Comparison of ENCODE assay signal across 21 cellular contexts in the genomic region with DNA sequence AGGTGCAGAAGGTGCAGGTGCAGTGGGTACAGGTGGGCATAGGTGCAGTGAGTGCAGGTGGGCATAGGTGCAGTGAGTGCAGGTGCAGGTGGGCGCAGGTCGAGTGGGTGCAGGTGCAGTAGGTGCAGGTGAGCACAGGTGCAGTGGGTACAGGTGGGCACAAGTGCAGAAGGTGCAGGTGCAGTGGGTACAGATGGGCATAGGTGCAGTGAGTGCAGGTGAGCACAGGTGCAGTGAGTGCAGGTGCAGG. TPM values are rescaled to one million over a fixed set of nuclear protein-coding genes. Genes with fewer than 3 reads are reported as not detected.
"Had no signal": no experiment of that assay in that cellular context is flagged by ENCODE, and none has a peak within 500 bp of the region (broad histone marks: within the 10 kb centered on the region; RNA-seq: fewer than 3 reads in every experiment).

No MANE protein-coding gene starts in this region.

- H3K4me1 ChIP-seq: SJSA1 had no signal

- H3K27me3 ChIP-seq: MG63, SJSA1 had no signal

- H3K27ac ChIP-seq: HL-60, SJSA1, SK-N-MC had no signal

- H3K9me3 ChIP-seq: MG63, SJSA1 had no signal

- H3K4me3 ChIP-seq: MG63, SJSA1, SK-N-MC had no signal

- DNase-seq: Karpas-422, KG1, MG63, NCI-H1092 treated with DMSO at 0.1 percent for 48 hours, NCI-H1436, NCI-H187, NCI-H2029, NCI-H2081 treated with DMSO at 0.1 percent for 48 hours, NCI-H2171, NCI-H226, NCI-H510A, NCI-H524 treated with DMSO at 0.1 percent for 48 hours, NCI-H69, NCI-H774, Right ventricle myocardium superior, RPMI8226, SIG-M5 had no signal

- H3K36me3 ChIP-seq: MG63, SJSA1 had no signal

- FAIRE-seq: RCC 7860 had no signal

RNA-seq across cellular contexts. Expression of a gene that starts 45.8 kb away (rescaled TPM):
- total RNA-seq: Right ventricle myocardium superior, SJSA1 had no signal
